1 cellular context compared by ENCODE assay signal in the genomic region with DNA sequence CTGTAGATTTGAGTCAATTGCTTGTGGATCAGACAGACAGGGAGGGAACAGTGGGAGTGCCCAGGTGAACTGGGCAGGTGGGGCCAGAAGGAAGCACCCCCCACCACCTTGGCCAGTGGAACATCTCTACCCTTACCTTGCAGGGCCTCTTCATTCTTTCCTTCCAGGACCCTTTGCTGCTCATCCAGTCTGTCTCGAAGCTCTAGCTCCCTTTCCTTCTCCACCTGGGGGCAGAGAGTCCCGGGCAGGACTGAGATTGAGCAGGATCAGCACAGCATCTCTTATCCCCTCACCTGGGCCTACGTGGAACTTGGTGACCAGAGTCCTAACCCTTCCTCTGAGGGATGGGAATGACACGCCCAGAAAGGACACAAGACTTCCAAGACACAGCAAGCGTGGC.
TF ChIP-seq lines count a peak whose summit lies in the region.

No MANE protein-coding gene starts in this region.

TF ChIP-seq in WTC11, 78 proteins besides CTCF, POLR2A, EP300 and RAD21:
- TF ChIP-seq MXD4 (CRISPR knock-in tag; IDR thresholded peaks at IDR 0.05; ENCODE audit: borderline replicate concordance) (no peak), ZNF416 (CRISPR knock-in tag; IDR thresholded peaks at IDR 0.05) (no peak), CBFB (CRISPR knock-in tag; IDR thresholded peaks at IDR 0.05; ENCODE audit: low read depth) (no peak), ZBTB21 (CRISPR knock-in tag; IDR thresholded peaks at IDR 0.05; ENCODE audit: borderline replicate concordance) (no peak)
- TF ChIP-seq, protein P1, sequence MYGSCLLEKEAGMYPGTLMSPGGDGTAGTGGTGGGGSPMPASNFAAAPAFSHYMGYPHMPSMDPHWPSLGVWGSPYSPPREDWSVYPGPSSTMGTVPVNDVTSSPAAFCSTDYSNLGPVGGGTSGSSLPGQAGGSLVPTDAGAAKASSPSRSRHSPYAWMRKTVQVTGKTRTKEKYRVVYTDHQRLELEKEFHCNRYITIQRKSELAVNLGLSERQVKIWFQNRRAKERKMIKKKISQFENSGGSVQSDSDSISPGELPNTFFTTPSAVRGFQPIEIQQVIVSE (CRISPR knock-in tag; IDR thresholded peaks at IDR 0.05; ENCODE audit: borderline replicate concordance): no peak
- TF ChIP-seq, protein P2, sequence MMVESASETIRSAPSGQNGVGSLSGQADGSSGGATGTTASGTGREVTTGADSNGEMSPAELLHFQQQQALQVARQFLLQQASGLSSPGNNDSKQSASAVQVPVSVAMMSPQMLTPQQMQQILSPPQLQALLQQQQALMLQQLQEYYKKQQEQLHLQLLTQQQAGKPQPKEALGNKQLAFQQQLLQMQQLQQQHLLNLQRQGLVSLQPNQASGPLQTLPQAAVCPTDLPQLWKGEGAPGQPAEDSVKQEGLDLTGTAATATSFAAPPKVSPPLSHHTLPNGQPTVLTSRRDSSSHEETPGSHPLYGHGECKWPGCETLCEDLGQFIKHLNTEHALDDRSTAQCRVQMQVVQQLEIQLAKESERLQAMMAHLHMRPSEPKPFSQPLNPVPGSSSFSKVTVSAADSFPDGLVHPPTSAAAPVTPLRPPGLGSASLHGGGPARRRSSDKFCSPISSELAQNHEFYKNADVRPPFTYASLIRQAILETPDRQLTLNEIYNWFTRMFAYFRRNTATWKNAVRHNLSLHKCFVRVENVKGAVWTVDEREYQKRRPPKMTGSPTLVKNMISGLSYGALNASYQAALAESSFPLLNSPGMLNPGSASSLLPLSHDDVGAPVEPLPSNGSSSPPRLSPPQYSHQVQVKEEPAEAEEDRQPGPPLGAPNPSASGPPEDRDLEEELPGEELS (CRISPR knock-in tag; IDR thresholded peaks at IDR 0.05): no peak
- TF ChIP-seq, protein P3, sequence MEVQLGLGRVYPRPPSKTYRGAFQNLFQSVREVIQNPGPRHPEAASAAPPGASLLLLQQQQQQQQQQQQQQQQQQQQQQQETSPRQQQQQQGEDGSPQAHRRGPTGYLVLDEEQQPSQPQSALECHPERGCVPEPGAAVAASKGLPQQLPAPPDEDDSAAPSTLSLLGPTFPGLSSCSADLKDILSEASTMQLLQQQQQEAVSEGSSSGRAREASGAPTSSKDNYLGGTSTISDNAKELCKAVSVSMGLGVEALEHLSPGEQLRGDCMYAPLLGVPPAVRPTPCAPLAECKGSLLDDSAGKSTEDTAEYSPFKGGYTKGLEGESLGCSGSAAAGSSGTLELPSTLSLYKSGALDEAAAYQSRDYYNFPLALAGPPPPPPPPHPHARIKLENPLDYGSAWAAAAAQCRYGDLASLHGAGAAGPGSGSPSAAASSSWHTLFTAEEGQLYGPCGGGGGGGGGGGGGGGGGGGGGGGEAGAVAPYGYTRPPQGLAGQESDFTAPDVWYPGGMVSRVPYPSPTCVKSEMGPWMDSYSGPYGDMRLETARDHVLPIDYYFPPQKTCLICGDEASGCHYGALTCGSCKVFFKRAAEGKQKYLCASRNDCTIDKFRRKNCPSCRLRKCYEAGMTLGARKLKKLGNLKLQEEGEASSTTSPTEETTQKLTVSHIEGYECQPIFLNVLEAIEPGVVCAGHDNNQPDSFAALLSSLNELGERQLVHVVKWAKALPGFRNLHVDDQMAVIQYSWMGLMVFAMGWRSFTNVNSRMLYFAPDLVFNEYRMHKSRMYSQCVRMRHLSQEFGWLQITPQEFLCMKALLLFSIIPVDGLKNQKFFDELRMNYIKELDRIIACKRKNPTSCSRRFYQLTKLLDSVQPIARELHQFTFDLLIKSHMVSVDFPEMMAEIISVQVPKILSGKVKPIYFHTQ (CRISPR knock-in tag; IDR thresholded peaks at IDR 0.05): no peak
- TF ChIP-seq, protein P4, sequence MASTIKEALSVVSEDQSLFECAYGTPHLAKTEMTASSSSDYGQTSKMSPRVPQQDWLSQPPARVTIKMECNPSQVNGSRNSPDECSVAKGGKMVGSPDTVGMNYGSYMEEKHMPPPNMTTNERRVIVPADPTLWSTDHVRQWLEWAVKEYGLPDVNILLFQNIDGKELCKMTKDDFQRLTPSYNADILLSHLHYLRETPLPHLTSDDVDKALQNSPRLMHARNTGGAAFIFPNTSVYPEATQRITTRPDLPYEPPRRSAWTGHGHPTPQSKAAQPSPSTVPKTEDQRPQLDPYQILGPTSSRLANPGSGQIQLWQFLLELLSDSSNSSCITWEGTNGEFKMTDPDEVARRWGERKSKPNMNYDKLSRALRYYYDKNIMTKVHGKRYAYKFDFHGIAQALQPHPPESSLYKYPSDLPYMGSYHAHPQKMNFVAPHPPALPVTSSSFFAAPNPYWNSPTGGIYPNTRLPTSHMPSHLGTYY (CRISPR knock-in tag; IDR thresholded peaks at IDR 0.05): no peak
- TF ChIP-seq, protein P5, sequence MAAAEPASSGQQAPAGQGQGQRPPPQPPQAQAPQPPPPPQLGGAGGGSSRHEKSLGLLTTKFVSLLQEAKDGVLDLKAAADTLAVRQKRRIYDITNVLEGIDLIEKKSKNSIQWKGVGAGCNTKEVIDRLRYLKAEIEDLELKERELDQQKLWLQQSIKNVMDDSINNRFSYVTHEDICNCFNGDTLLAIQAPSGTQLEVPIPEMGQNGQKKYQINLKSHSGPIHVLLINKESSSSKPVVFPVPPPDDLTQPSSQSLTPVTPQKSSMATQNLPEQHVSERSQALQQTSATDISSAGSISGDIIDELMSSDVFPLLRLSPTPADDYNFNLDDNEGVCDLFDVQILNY (CRISPR knock-in tag; IDR thresholded peaks at IDR 0.05): no peak
